ENCODE assay signal across 17 cellular contexts in genomic region chr15:40272713-40273056, GRCh38. TPM values are rescaled to one million over a fixed set of nuclear protein-coding genes. Genes with fewer than 3 reads are reported as not detected.
DNase-seq lines count a peak whose midpoint lies in the region; ATAC-seq and TF ChIP-seq lines count a peak whose summit lies in the region.
"Had no signal": no experiment of that assay in that cellular context is flagged by ENCODE, and none has a peak within 500 bp of the region (broad histone marks: within the 10 kb centered on the region; RNA-seq: fewer than 3 reads in every experiment).

No MANE protein-coding gene starts in this region.

- POLR2A ChIA-PET in BJ (lab: Charles Lee) = no interaction called here

- H3K4me1 ChIP-seq in RWPE2 (ENCODE audit: insufficient read depth, poor library complexity, severe bottlenecking) (no peaks in the 10 kb centered on the region), foreskin keratinocyte (no peaks in the 10 kb centered on the region)
- H3K4me1 ChIP-seq: stomach had no signal

- H3K36me3 ChIP-seq in BJ (ENCODE audit: control insufficient read depth, insufficient read depth, low read length) = no peaks in the 10 kb centered on the region
- H3K36me3 ChIP-seq in RWPE2 (ENCODE audit: low read depth) = 0 out of 2 replicates have a peak, but pooled peaks cover 3% of the 10 kb centered on the region

- CTCF ChIA-PET in BJ (lab: Yijun Ruan, JAX) = interaction anchor here (0.6 to 14.9 kb wide), 17 partner anchors 9 to 485 kb away, joined by 3 to 494 read pairs (median 21); partner anchors contain the start of genes BMF, CCDC9B, PAK6 and PLCB2

- H3K9me3 ChIP-seq in RWPE2 (ENCODE audit: severe bottlenecking) = no peaks in the 10 kb centered on the region
- H3K9me3 ChIP-seq: stomach had no signal

- TF ChIP-seq CTCF in BJ (IDR thresholded peaks at IDR 0.05; ENCODE audit: insufficient read depth, low read depth, low read length) (peak; percentile 33; the same call in 1 of the 2 replicates), GM13977 (IDR thresholded peaks at IDR 0.05; ENCODE audit: extremely low read depth, insufficient read depth, missing control alignments) (peak; percentile 35), RWPE2 (IDR thresholded peaks at IDR 0.05; ENCODE audit: poor library complexity, severe bottlenecking) (peak; percentile 70), foreskin keratinocyte (conservative IDR thresholded peaks at IDR 0.05) (peak; percentile 57)

- ATAC-seq in RWPE2 (ENCODE audit: low read depth) = peak; percentile 63
- peak; percentile 21 for ATAC-seq in foreskin keratinocyte
- ATAC-seq in GM18519 (IDR thresholded peaks at IDR 0.05; ENCODE audit: low FRiP score, unreplicated experiment) = no peak
- no peak for ATAC-seq in GM19463 (IDR thresholded peaks at IDR 0.05; ENCODE audit: unreplicated experiment)

- DNase-seq in BJ (ENCODE audit: low read depth) (no peak), GM13977 (ENCODE audit: low spot score) (no peak), RWPE2 (ENCODE audit: low spot score) (no peak), foreskin keratinocyte (no peak), AG08396 (ENCODE audit: low spot score) (no peak), amygdala (lab: John Stamatoyannopoulos, UW) (no peak)
- DNase-seq: activated CD4-positive, alpha-beta T cell treated with anti-CD3 and anti-CD28 coated beads, Interleukin-2, amount 50 U/mL, for 4 hours; activated gamma-delta T cell; GOT3; NCI-H187 treated with DMSO at 0.1 percent for 48 hours; stimulated activated CD4-positive, alpha-beta T cell treated with anti-CD3 and anti-CD28 coated beads, Interleukin-4, amount 100 ng/mL, for 4 hours; stomach; T-helper 1 cell had no signal

- H3K27me3 ChIP-seq in BJ (ENCODE audit: control insufficient read depth, insufficient read depth, low read length) = peaks cover 4% of the 10 kb centered on the region; the same call in 1 of the 2 replicates
- no peaks in the 10 kb centered on the region for H3K27me3 ChIP-seq in RWPE2 (ENCODE audit: insufficient read depth, poor library complexity, severe bottlenecking)
- H3K27me3 ChIP-seq in foreskin keratinocyte = no peaks in the 10 kb centered on the region

- H3K4me3 ChIP-seq in BJ (ENCODE audit: low read depth, low read length) (no peak overlapping the region), RWPE2 (ENCODE audit: severe bottlenecking) (no peak overlapping the region)
- H3K4me3 ChIP-seq: stomach had no signal

- in situ Hi-C loops in GM13977 (cut with MboI; ENCODE audit: low pct_unique_long_range_greater_than_20kb, low sequenced_read_pairs, unreplicated experiment) = loop anchor here (10.0 kb wide), 1 partner anchor 228 kb away; no protein-coding TSS in a partner anchor

- H3K27ac ChIP-seq in RWPE2 (ENCODE audit: poor library complexity, severe bottlenecking) = no peak overlapping the region
- H3K27ac ChIP-seq in foreskin keratinocyte = no peak overlapping the region
- H3K27ac ChIP-seq: stomach had no signal

RNA-seq across cellular contexts. Expression of gene ANKRD63, which starts 10.2 kb away (rescaled TPM):
- polyA plus RNA-seq in BJ (2011; rRNA removed) (not detected in 2 replicates), foreskin keratinocyte (not detected in 2 replicates)
- polyA minus RNA-seq in BJ (2011; rRNA and poly(A)+ RNA removed) = not detected in 2 replicates
- total RNA-seq in foreskin keratinocyte = not detected in 2 replicates
- polyA plus RNA-seq: CD4-positive, CD25-positive, alpha-beta regulatory T cell; stomach had no signal

RNA-seq across cellular contexts. Expression of gene PAK6, which starts 33.8 kb away (rescaled TPM):
- polyA plus RNA-seq in BJ (2011; rRNA removed) = not detected in 2 replicates
- not detected in 2 replicates for polyA minus RNA-seq in BJ (2011; rRNA and poly(A)+ RNA removed)
- 14.1 and 15.6 TPM in 2 replicates for total RNA-seq in foreskin keratinocyte
- 8.9 and 9.0 TPM in 2 replicates for polyA plus RNA-seq in foreskin keratinocyte
- total RNA-seq: CD4-positive, CD25-positive, alpha-beta regulatory T cell had no signal
- polyA plus RNA-seq: CD4-positive, CD25-positive, alpha-beta regulatory T cell had no signal

RNA-seq across cellular contexts. Expression of gene PLCB2, which starts 35.0 kb away (rescaled TPM):
- polyA plus RNA-seq in BJ (2011; rRNA removed) = 0.22 and 0.47 TPM in 2 replicates
- polyA minus RNA-seq in BJ (2011; rRNA and poly(A)+ RNA removed) = 0.43 TPM in 1 of 2 replicates, not detected in the other
- 1.5 and 1.7 TPM in 2 replicates for total RNA-seq in foreskin keratinocyte
- 1.6 and 2.2 TPM in 2 replicates for polyA plus RNA-seq in foreskin keratinocyte
- total RNA-seq: renal cortical epithelial cell had no signal

RNA-seq across cellular contexts. Expression of gene INAFM2, which starts 50.8 kb away (rescaled TPM):
- 7.3 and 12.8 TPM in 2 replicates for polyA plus RNA-seq in BJ (2011; rRNA removed)
- polyA minus RNA-seq in BJ (2011; rRNA and poly(A)+ RNA removed) = 3.8 and 6.3 TPM in 2 replicates
- 15.0 and 17.8 TPM in 2 replicates for total RNA-seq in foreskin keratinocyte
- 16.2 and 19.1 TPM in 2 replicates for polyA plus RNA-seq in foreskin keratinocyte

Comparison
In these comparisons a context has a peak if more than half of its experiments do, and no peak if none do; other contexts are left out.
1. ATAC-seq: peak in RWPE2 (single experiment) and foreskin keratinocyte (single experiment); none in GM18519 (single experiment) and GM19463 (single experiment).
2. Peak in every context shown above with its lines, with median percentiles within 50 percentile points of each other: CTCF ChIP-seq.